15 cellular contexts compared by ENCODE assay signal in the genomic region with DNA sequence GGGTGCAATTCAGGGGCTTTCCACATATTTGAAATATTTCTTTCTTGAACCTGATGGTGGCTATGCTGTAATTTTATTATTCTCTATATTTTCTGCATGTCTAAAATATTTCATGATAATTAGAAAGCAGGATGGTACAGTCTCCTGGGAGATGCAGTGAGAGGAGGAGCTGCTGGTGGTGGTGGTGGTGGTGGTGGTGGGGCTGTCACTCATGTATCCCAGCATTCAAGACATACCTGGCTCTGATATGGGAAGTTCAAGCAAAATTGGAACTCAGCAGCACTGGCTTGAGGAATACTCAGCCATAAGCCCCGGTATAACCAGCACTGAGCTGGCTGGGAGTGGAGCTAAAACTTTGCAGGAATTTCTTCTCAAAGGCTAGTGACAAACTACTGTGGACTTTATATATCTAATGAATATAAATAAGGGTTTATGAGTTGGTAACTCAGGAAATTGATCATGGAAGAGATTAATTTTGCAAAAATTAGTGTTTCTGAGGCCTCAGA.
DNase-seq lines count a peak whose midpoint lies in the region; ATAC-seq and TF ChIP-seq lines count a peak whose summit lies in the region.
"Had no signal": no experiment of that assay in that cellular context is flagged by ENCODE, and none has a peak within 500 bp of the region (broad histone marks: within the 10 kb centered on the region; RNA-seq: fewer than 3 reads in every experiment).

No MANE protein-coding gene starts in this region.

- POLR2A ChIA-PET in activated CD8-positive, alpha-beta T cell treated with anti-CD3 and anti-CD28 coated beads, Interleukin-2, amount 10 ng/mL, durations not matched to agents 7 days and 5 days (lab: Charles Lee), result interaction anchor here (0.6 kb wide), 1 partner anchor 22 kb away, joined by 3 read pairs; no protein-coding TSS in a partner anchor

- no peaks in the 10 kb centered on the region for H3K27me3 Mint-ChIP-seq in CD4-positive, CD25-positive, alpha-beta regulatory T cell
- H3K27me3 Mint-ChIP-seq in IgD-negative memory B cell, result no peaks in the 10 kb centered on the region
- H3K27me3 Mint-ChIP-seq in activated CD8-positive, alpha-beta T cell treated with anti-CD3 and anti-CD28 coated beads, Interleukin-2, amount 10 ng/mL, durations not matched to agents 7 days and 5 days (ENCODE audit: low read depth), result no peaks in the 10 kb centered on the region
- no peaks in the 10 kb centered on the region for H3K27me3 Mint-ChIP-seq in natural killer cell treated with Interleukin-12 subunit alpha and Interleukin-12 subunit beta and Interleukin-15 and Interleukin-18, amount 100 ng/mL, for 72 hours

- no peaks in the 10 kb centered on the region for H3K79me2 ChIP-seq in MM.1S (ENCODE audit: low read length)

- no peaks in the 10 kb centered on the region for H3K9me2 ChIP-seq in MM.1S (replicated peaks; ENCODE audit: insufficient read depth, low read length)

- peaks cover 25% of the 10 kb centered on the region for H3K36me3 ChIP-seq in CD4-positive, CD25-positive, alpha-beta regulatory T cell (ENCODE audit: control insufficient read depth, insufficient read depth, low read length)
- no peaks in the 10 kb centered on the region for H3K36me3 ChIP-seq in MM.1S (replicated peaks; ENCODE audit: insufficient read depth, low read length)
- H3K36me3 ChIP-seq: MG63, Peyer's patch had no signal

- H3K27ac ChIP-seq in CD4-positive, CD25-positive, alpha-beta regulatory T cell (ENCODE audit: insufficient read depth, low read length, poor library complexity, severe bottlenecking), result no peak overlapping the region
- no peak overlapping the region for H3K27ac ChIP-seq in MM.1S (ENCODE audit: low read length)

- no peaks in the 10 kb centered on the region for H3K27me3 ChIP-seq in CD4-positive, CD25-positive, alpha-beta regulatory T cell (ENCODE audit: control insufficient read depth, insufficient read depth, low read length)
- no peaks in the 10 kb centered on the region for H3K27me3 ChIP-seq in MM.1S (replicated peaks; ENCODE audit: insufficient read depth, low read length)
- H3K27me3 ChIP-seq: Peyer's patch had no signal

- H3K9ac ChIP-seq in MM.1S (ENCODE audit: low read length), result no peak overlapping the region

- peaks cover 0 to 2% (median 0%) of the 10 kb centered on the region in 7 donors for H3K9me3 Mint-ChIP-seq in CD4-positive, CD25-positive, alpha-beta regulatory T cell
- peaks cover 0 to 9% (median 2%) of the 10 kb centered on the region in 3 donors for H3K9me3 Mint-ChIP-seq in IgD-negative memory B cell
- H3K9me3 Mint-ChIP-seq in activated CD8-positive, alpha-beta T cell treated with anti-CD3 and anti-CD28 coated beads, Interleukin-2, amount 10 ng/mL, durations not matched to agents 7 days and 5 days (ENCODE audit: insufficient read depth), result no peaks in the 10 kb centered on the region
- no peaks in the 10 kb centered on the region for H3K9me3 Mint-ChIP-seq in natural killer cell treated with Interleukin-12 subunit alpha and Interleukin-12 subunit beta and Interleukin-15 and Interleukin-18, amount 100 ng/mL, for 72 hours
- H3K9me3 Mint-ChIP-seq: HFFc6 had no signal

- TF ChIP-seq CTCF in MM.1S (IDR thresholded peaks at IDR 0.05; ENCODE audit: low read length), result no peak

- no peaks in the 10 kb centered on the region for H3K9me3 ChIP-seq in CD4-positive, CD25-positive, alpha-beta regulatory T cell (ENCODE audit: control insufficient read depth in 2 of 2, low read length in 2 of 2)
- H3K9me3 ChIP-seq in MM.1S (replicated peaks; ENCODE audit: insufficient read depth, low read length), result no peaks in the 10 kb centered on the region
- H3K9me3 ChIP-seq: MG63, Peyer's patch had no signal

- H3K4me1 ChIP-seq in CD4-positive, CD25-positive, alpha-beta regulatory T cell (ENCODE audit: control insufficient read depth, insufficient read depth, low read length, poor library complexity, severe bottlenecking), result peaks cover 34% of the 10 kb centered on the region
- peaks cover 5% of the 10 kb centered on the region; the same call in 1 of the 2 replicates for H3K4me1 ChIP-seq in MM.1S (ENCODE audit: low read length)
- H3K4me1 ChIP-seq: Peyer's patch had no signal

- H4K20me1 ChIP-seq in MM.1S (ENCODE audit: insufficient read depth, low read length), result no peaks in the 10 kb centered on the region

- H2AFZ ChIP-seq in MM.1S (ENCODE audit: low read length), result no peak overlapping the region

- no peaks in the 10 kb centered on the region for H3F3A ChIP-seq in MM.1S (ENCODE audit: insufficient read depth, low read length)

- peak overlapping the region in 1 of 3 donors; percentile 63 for H3K27ac Mint-ChIP-seq in CD4-positive, CD25-positive, alpha-beta regulatory T cell
- H3K27ac Mint-ChIP-seq in IgD-negative memory B cell, result peak overlapping the region in 2 of 3 donors; percentile 73 to 87
- H3K27ac Mint-ChIP-seq in activated CD8-positive, alpha-beta T cell treated with anti-CD3 and anti-CD28 coated beads, Interleukin-2, amount 10 ng/mL, durations not matched to agents 7 days and 5 days, result no peak overlapping the region
- H3K27ac Mint-ChIP-seq in natural killer cell treated with Interleukin-12 subunit alpha and Interleukin-12 subunit beta and Interleukin-15 and Interleukin-18, amount 100 ng/mL, for 72 hours, result no peak overlapping the region
- H3K27ac Mint-ChIP-seq: HFFc6 had no signal

- H3K36me3 Mint-ChIP-seq in CD4-positive, CD25-positive, alpha-beta regulatory T cell, result peaks cover 34% of the 10 kb centered on the region
- H3K36me3 Mint-ChIP-seq in IgD-negative memory B cell, result peaks cover 13% of the 10 kb centered on the region
- peaks cover 55% of the 10 kb centered on the region for H3K36me3 Mint-ChIP-seq in activated CD8-positive, alpha-beta T cell treated with anti-CD3 and anti-CD28 coated beads, Interleukin-2, amount 10 ng/mL, durations not matched to agents 7 days and 5 days (ENCODE audit: low read depth)
- H3K36me3 Mint-ChIP-seq in natural killer cell treated with Interleukin-12 subunit alpha and Interleukin-12 subunit beta and Interleukin-15 and Interleukin-18, amount 100 ng/mL, for 72 hours, result peaks cover 16% of the 10 kb centered on the region

- CTCF ChIA-PET in activated CD8-positive, alpha-beta T cell treated with anti-CD3 and anti-CD28 coated beads, Interleukin-2, amount 10 ng/mL, durations not matched to agents 7 days and 5 days (lab: Charles Lee), result interaction anchor here (0.6 to 5.2 kb wide), 23 partner anchors 9 to 469 kb away, joined by 3 to 126 read pairs (median 4); no protein-coding TSS in a partner anchor

- no peak for ATAC-seq in CD4-positive, CD25-positive, alpha-beta regulatory T cell (ENCODE audit: low read depth in 2 of 2)
- no peak for ATAC-seq in activated CD8-positive, alpha-beta T cell treated with anti-CD3 and anti-CD28 coated beads, Interleukin-2, amount 10 ng/mL, durations not matched to agents 7 days and 5 days
- no peak for ATAC-seq in natural killer cell treated with Interleukin-12 subunit alpha and Interleukin-12 subunit beta and Interleukin-15 and Interleukin-18, amount 100 ng/mL, for 72 hours
- ATAC-seq in GM21367 (IDR thresholded peaks at IDR 0.05; ENCODE audit: unreplicated experiment), result no peak

- no peak overlapping the region for H3K4me2 ChIP-seq in MM.1S (ENCODE audit: low read depth, low read length)

- peak overlapping the region; percentile 52 for H3K4me3 ChIP-seq in CD4-positive, CD25-positive, alpha-beta regulatory T cell (ENCODE audit: low read depth, low read length)
- no peak overlapping the region for H3K4me3 ChIP-seq in MM.1S (ENCODE audit: low read length)
- H3K4me3 ChIP-seq: MG63, Peyer's patch had no signal

- no peak for DNase-seq in CD4-positive, CD25-positive, alpha-beta regulatory T cell
- DNase-seq in activated CD8-positive, alpha-beta T cell treated with anti-CD3 and anti-CD28 coated beads, Interleukin-2, amount 10 ng/mL, durations not matched to agents 7 days and 5 days, result no peak
- DNase-seq in natural killer cell treated with Interleukin-12 subunit alpha and Interleukin-12 subunit beta and Interleukin-15 and Interleukin-18, amount 100 ng/mL, for 72 hours (ENCODE audit: low spot score), result no peak
- DNase-seq in dermis blood vessel endothelial cell (no peak), MM.1S (no peak), hypothalamus (lab: John Stamatoyannopoulos, UW) (no peak)
- DNase-seq: KG1, MG63, NCI-H187 treated with DMSO at 0.1 percent for 48 hours, NCI-H446 treated with DMSO at 0.1 percent for 48 hours, Right ventricle myocardium superior had no signal

- peaks cover 5 to 53% (median 25%) of the 10 kb centered on the region in 4 donors for H3K4me1 Mint-ChIP-seq in CD4-positive, CD25-positive, alpha-beta regulatory T cell
- peaks cover 28 to 50% (median 32%) of the 10 kb centered on the region in 3 donors for H3K4me1 Mint-ChIP-seq in IgD-negative memory B cell
- H3K4me1 Mint-ChIP-seq in activated CD8-positive, alpha-beta T cell treated with anti-CD3 and anti-CD28 coated beads, Interleukin-2, amount 10 ng/mL, durations not matched to agents 7 days and 5 days (ENCODE audit: low read depth), result peaks cover 61% of the 10 kb centered on the region
- H3K4me1 Mint-ChIP-seq in natural killer cell treated with Interleukin-12 subunit alpha and Interleukin-12 subunit beta and Interleukin-15 and Interleukin-18, amount 100 ng/mL, for 72 hours (ENCODE audit: low read depth in 2 of 2), result peaks cover 38 to 54% of the 10 kb centered on the region in 2 donors

- peak overlapping the region in 1 of 4 donors; percentile 38 for H3K4me3 Mint-ChIP-seq in CD4-positive, CD25-positive, alpha-beta regulatory T cell
- H3K4me3 Mint-ChIP-seq in IgD-negative memory B cell, result peak overlapping the region; percentile 68 to 96 (median 80)
- peak overlapping the region; percentile 66 for H3K4me3 Mint-ChIP-seq in activated CD8-positive, alpha-beta T cell treated with anti-CD3 and anti-CD28 coated beads, Interleukin-2, amount 10 ng/mL, durations not matched to agents 7 days and 5 days
- H3K4me3 Mint-ChIP-seq in natural killer cell treated with Interleukin-12 subunit alpha and Interleukin-12 subunit beta and Interleukin-15 and Interleukin-18, amount 100 ng/mL, for 72 hours, result peak overlapping the region; percentile 42
- H3K4me3 Mint-ChIP-seq: HFFc6 had no signal

Comparison
In these comparisons a context has a peak if more than half of its experiments do, and no peak if none do; other contexts are left out.
1. H3K27ac Mint-ChIP-seq: peak in IgD-negative memory B cell (2 of 3); none in activated CD8-positive, alpha-beta T cell treated with anti-CD3 and anti-CD28 coated beads, Interleukin-2, amount 10 ng/mL, durations not matched to agents 7 days and 5 days (single experiment) and natural killer cell treated with Interleukin-12 subunit alpha and Interleukin-12 subunit beta and Interleukin-15 and Interleukin-18, amount 100 ng/mL, for 72 hours (0 of 2).